14 cellular contexts compared by ENCODE assay signal in the genomic region with DNA sequence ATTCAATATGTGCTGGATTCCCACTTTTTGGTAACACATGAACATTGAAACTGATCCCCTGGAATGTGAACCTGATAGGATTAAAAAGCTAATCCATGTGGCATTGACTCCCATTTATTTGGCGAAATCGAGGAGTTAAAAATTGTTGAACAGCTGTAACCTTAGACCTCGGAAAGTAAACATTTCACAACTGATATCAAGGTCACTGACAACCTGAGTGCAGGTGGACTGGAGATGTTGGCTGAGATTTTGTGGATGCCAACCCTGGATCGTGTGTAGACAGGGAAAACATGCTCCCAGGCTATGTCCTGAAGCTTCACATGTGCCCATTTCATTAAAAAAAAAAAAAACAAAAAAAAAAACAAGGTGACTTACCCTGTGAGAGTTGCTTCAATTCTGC.
DNase-seq lines count a peak whose midpoint lies in the region; ATAC-seq, FAIRE-seq and TF ChIP-seq lines count a peak whose summit lies in the region.
"Had no signal": no experiment of that assay in that cellular context is flagged by ENCODE, and none has a peak within 500 bp of the region (broad histone marks: within the 10 kb centered on the region; RNA-seq: fewer than 3 reads in every experiment).

No MANE protein-coding gene starts in this region.

- H3K4me3 ChIP-seq in mesendoderm (ENCODE audit: low read length) = no peak overlapping the region
- H3K4me3 ChIP-seq: A549 had no signal

- no peak for TF ChIP-seq POLR2A in GM12892 (IDR thresholded peaks at IDR 0.05; ENCODE audit: low read depth, low read length)

- H3K27me3 ChIP-seq in mesendoderm (ENCODE audit: insufficient read depth, low read length, poor library complexity) = no peaks in the 10 kb centered on the region
- H3K27me3 ChIP-seq: BE2C had no signal

- H3K4me1 ChIP-seq in mesendoderm (ENCODE audit: control insufficient read depth, low read depth, low read length) = peaks cover 20% of the 10 kb centered on the region
- H3K4me1 ChIP-seq: A549, BE2C had no signal

- no peak overlapping the region for H3K56ac ChIP-seq in mesendoderm (ENCODE audit: low read length)

- CTCF ChIA-PET in activated B cell treated with CpG ODN at 0.5 μM for 24 hours (lab: Charles Lee) = no interaction called here
- CTCF ChIA-PET in activated naive CD4-positive, alpha-beta T cell treated with anti-CD3 and anti-CD28 coated beads, Interleukin-2, amount 10 ng/mL, durations not matched to agents 7 days and 5 days (lab: Charles Lee) = no interaction called here

- no peak for TF ChIP-seq CTCF in activated B cell treated with CpG ODN at 0.5 μM for 24 hours (IDR thresholded peaks at IDR 0.05)

- no peak overlapping the region for H2BK120ac ChIP-seq in mesendoderm (ENCODE audit: low read depth, low read length)

- H3K4me2 ChIP-seq in mesendoderm (ENCODE audit: low read length) = no peak overlapping the region
- H3K4me2 ChIP-seq: A549 had no signal

- no peak overlapping the region for H4K5ac ChIP-seq in mesendoderm (ENCODE audit: low read length)

- peaks cover 13% of the 10 kb centered on the region for H3K36me3 Mint-ChIP-seq in activated B cell treated with CpG ODN at 0.5 μM for 24 hours (ENCODE audit: low read depth)
- peaks cover 15% of the 10 kb centered on the region for H3K36me3 Mint-ChIP-seq in stimulated activated memory B cell treated with anti-CD40 and anti-IgM and Interleukin-4, amounts not matched to agents 10 μg/mL and 1 μg/mL and 100 μg/mL, for 72 hours
- no peaks in the 10 kb centered on the region for H3K36me3 Mint-ChIP-seq in activated naive CD4-positive, alpha-beta T cell treated with anti-CD3 and anti-CD28 coated beads, Interleukin-2, amount 10 ng/mL, durations not matched to agents 7 days and 5 days
- H3K36me3 Mint-ChIP-seq: CD4-positive, alpha-beta memory T cell had no signal

- no peak overlapping the region for H3K27ac ChIP-seq in mesendoderm (ENCODE audit: low read depth, low read length)
- H3K27ac ChIP-seq: A549, C4-2B had no signal

- POLR2A ChIA-PET in activated B cell treated with CpG ODN at 0.5 μM for 24 hours (lab: Charles Lee) = interaction anchor here (0.8 to 1.1 kb wide), 3 partner anchors 18 to 206 kb away, joined by 3 to 5 read pairs (median 4); no protein-coding TSS in a partner anchor

- H4K8ac ChIP-seq in mesendoderm (ENCODE audit: low read depth, low read length) = no peak overlapping the region

- intact Hi-C loops in activated B cell treated with CpG ODN at 0.5 μM for 24 hours (cut with micrococcal nuclease) = loop anchor here (10.0 kb wide), 1 partner anchor 381 kb away; no protein-coding TSS in a partner anchor

- no CpG with 5 or more reads among the region's 4 CpGs for WGBS in mesendoderm (ENCODE audit: extremely low coverage, insufficient coverage, low lambda C conversion rate)

- H3K79me1 ChIP-seq in mesendoderm (ENCODE audit: low read length) = no peaks in the 10 kb centered on the region

- DNase-seq in GM12892 (ENCODE audit: insufficient read length) (no peak), activated B cell treated with CpG ODN at 0.5 μM for 24 hours (no peak), mesendoderm (no peak)
- DNase-seq in activated naive CD4-positive, alpha-beta T cell treated with anti-CD3 and anti-CD28 coated beads, Interleukin-2, amount 10 ng/mL, durations not matched to agents 7 days and 5 days = no peak
- DNase-seq: BE2C; CD4-positive, alpha-beta memory T cell; COR-L47 had no signal

- no peak overlapping the region for H3K18ac ChIP-seq in mesendoderm (ENCODE audit: low read length)

- H3K36me3 ChIP-seq in mesendoderm (ENCODE audit: control insufficient read depth, insufficient read depth, low read length) = no peaks in the 10 kb centered on the region
- H3K36me3 ChIP-seq: BE2C had no signal

- peak overlapping the region; percentile 67 for H2BK15ac ChIP-seq in mesendoderm (replicated peaks; ENCODE audit: low read depth)

- peak overlapping the region; percentile 31 for H3K27ac Mint-ChIP-seq in activated B cell treated with CpG ODN at 0.5 μM for 24 hours
- H3K27ac Mint-ChIP-seq in stimulated activated memory B cell treated with anti-CD40 and anti-IgM and Interleukin-4, amounts not matched to agents 10 μg/mL and 1 μg/mL and 100 μg/mL, for 72 hours = peak overlapping the region; percentile 95
- H3K27ac Mint-ChIP-seq in activated naive CD4-positive, alpha-beta T cell treated with anti-CD3 and anti-CD28 coated beads, Interleukin-2, amount 10 ng/mL, durations not matched to agents 7 days and 5 days = no peak overlapping the region
- H3K27ac Mint-ChIP-seq: CD4-positive, alpha-beta memory T cell had no signal

- no peak overlapping the region for H3K4me3 Mint-ChIP-seq in activated B cell treated with CpG ODN at 0.5 μM for 24 hours
- H3K4me3 Mint-ChIP-seq in stimulated activated memory B cell treated with anti-CD40 and anti-IgM and Interleukin-4, amounts not matched to agents 10 μg/mL and 1 μg/mL and 100 μg/mL, for 72 hours = no peak overlapping the region
- no peak overlapping the region for H3K4me3 Mint-ChIP-seq in activated naive CD4-positive, alpha-beta T cell treated with anti-CD3 and anti-CD28 coated beads, Interleukin-2, amount 10 ng/mL, durations not matched to agents 7 days and 5 days
- H3K4me3 Mint-ChIP-seq: CD4-positive, alpha-beta memory T cell had no signal

- H3K9me3 Mint-ChIP-seq in activated B cell treated with CpG ODN at 0.5 μM for 24 hours = peaks cover under 1% of the 10 kb centered on the region
- no peaks in the 10 kb centered on the region for H3K9me3 Mint-ChIP-seq in stimulated activated memory B cell treated with anti-CD40 and anti-IgM and Interleukin-4, amounts not matched to agents 10 μg/mL and 1 μg/mL and 100 μg/mL, for 72 hours
- no peaks in the 10 kb centered on the region for H3K9me3 Mint-ChIP-seq in activated naive CD4-positive, alpha-beta T cell treated with anti-CD3 and anti-CD28 coated beads, Interleukin-2, amount 10 ng/mL, durations not matched to agents 7 days and 5 days
- H3K9me3 Mint-ChIP-seq: CD4-positive, alpha-beta memory T cell had no signal

- no peak overlapping the region for H3K9ac ChIP-seq in mesendoderm (ENCODE audit: low read length)

- H2AK5ac ChIP-seq in mesendoderm (ENCODE audit: low read length) = no peak overlapping the region

- H3K79me2 ChIP-seq in mesendoderm (ENCODE audit: control insufficient read depth, insufficient read depth, low read length) = no peaks in the 10 kb centered on the region

- H3K27me3 Mint-ChIP-seq in activated B cell treated with CpG ODN at 0.5 μM for 24 hours = no peaks in the 10 kb centered on the region
- no peaks in the 10 kb centered on the region for H3K27me3 Mint-ChIP-seq in stimulated activated memory B cell treated with anti-CD40 and anti-IgM and Interleukin-4, amounts not matched to agents 10 μg/mL and 1 μg/mL and 100 μg/mL, for 72 hours
- H3K27me3 Mint-ChIP-seq in activated naive CD4-positive, alpha-beta T cell treated with anti-CD3 and anti-CD28 coated beads, Interleukin-2, amount 10 ng/mL, durations not matched to agents 7 days and 5 days = peaks cover 9% of the 10 kb centered on the region
- H3K27me3 Mint-ChIP-seq: CD4-positive, alpha-beta memory T cell had no signal

- no peak overlapping the region for H3K4ac ChIP-seq in mesendoderm (ENCODE audit: low read depth, low read length)

- ATAC-seq in activated B cell treated with CpG ODN at 0.5 μM for 24 hours (ENCODE audit: low read depth) (no peak), HG03442 (IDR thresholded peaks at IDR 0.05; ENCODE audit: unreplicated experiment) (no peak)
- no peak for ATAC-seq in stimulated activated memory B cell treated with anti-CD40 and anti-IgM and Interleukin-4, amounts not matched to agents 10 μg/mL and 1 μg/mL and 100 μg/mL, for 72 hours
- ATAC-seq: A549, HCT116 had no signal

- H3K4me1 Mint-ChIP-seq in activated B cell treated with CpG ODN at 0.5 μM for 24 hours = peaks cover 58% of the 10 kb centered on the region
- peaks cover 57% of the 10 kb centered on the region for H3K4me1 Mint-ChIP-seq in stimulated activated memory B cell treated with anti-CD40 and anti-IgM and Interleukin-4, amounts not matched to agents 10 μg/mL and 1 μg/mL and 100 μg/mL, for 72 hours
- no peaks in the 10 kb centered on the region for H3K4me1 Mint-ChIP-seq in activated naive CD4-positive, alpha-beta T cell treated with anti-CD3 and anti-CD28 coated beads, Interleukin-2, amount 10 ng/mL, durations not matched to agents 7 days and 5 days

- no peak overlapping the region for H2BK5ac ChIP-seq in mesendoderm (ENCODE audit: low read length)

- FAIRE-seq in GM12892 (lab: Jason Lieb, UNC) = peak; percentile 14
- FAIRE-seq: A549, D721Med, GM18507 had no signal

- no peak overlapping the region for H3K23ac ChIP-seq in mesendoderm (ENCODE audit: low read length)
